Comparison of ENCODE assay signal across 19 cellular contexts in genomic region chr18:74817576-74817975, GRCh38.
DNase-seq lines count a peak whose midpoint lies in the region; ATAC-seq and TF ChIP-seq lines count a peak whose summit lies in the region.
"Had no signal": no experiment of that assay in that cellular context is flagged by ENCODE, and none has a peak within 500 bp of the region (broad histone marks: within the 10 kb centered on the region; RNA-seq: fewer than 3 reads in every experiment).

No MANE protein-coding gene starts in this region.

- no peaks in the 10 kb centered on the region for H3K27me3 Mint-ChIP-seq in activated CD4-positive, alpha-beta T cell treated with anti-CD3 and anti-CD28 coated beads for 36 hours
- H3K27me3 Mint-ChIP-seq: CD4-positive, alpha-beta T cell had no signal

- H3K4me3 ChIP-seq in AG04449 (ENCODE audit: low read depth, low read length) (no peak overlapping the region), astrocyte of the cerebellum (ENCODE audit: low read depth, low read length) (no peak overlapping the region), osteoblast (ENCODE audit: insufficient read depth, low read length) (no peak overlapping the region)
- H3K4me3 ChIP-seq: A549, GM12878 had no signal

- H3K4me2 ChIP-seq in osteoblast (ENCODE audit: insufficient read depth, low read length), result no peak overlapping the region
- H3K4me2 ChIP-seq: A549 had no signal

- H2AFZ ChIP-seq in osteoblast (ENCODE audit: low read length), result no peak overlapping the region

- ATAC-seq in activated CD4-positive, alpha-beta T cell treated with anti-CD3 and anti-CD28 coated beads for 36 hours, result no peak
- ATAC-seq: A549, GM12878 had no signal

- H3K4me1 ChIP-seq in osteoblast (ENCODE audit: insufficient read depth, low read length), result peaks cover 22% of the 10 kb centered on the region
- H3K4me1 ChIP-seq: A549 had no signal

- DNase-seq in AG04449 (ENCODE audit: low read depth, low spot score) (peak; percentile 17), GM03348 (ENCODE audit: low spot score) (peak; percentile 21), astrocyte of the cerebellum (ENCODE audit: low read depth) (peak; percentile 20), osteoblast (ENCODE audit: insufficient read length, low spot score, missing footprints) (peak; percentile 73), RPMI8226 (no peak), posterior vena cava (ENCODE audit: low spot score) (no peak), AG20443 (ENCODE audit: low spot score) (no peak)
- DNase-seq in activated CD4-positive, alpha-beta T cell treated with anti-CD3 and anti-CD28 coated beads for 36 hours, result no peak
- DNase-seq: AML-193; CD4-positive, alpha-beta T cell; DMS153; DMS79; GF-D8; H9; IMR-90 had no signal

- intact Hi-C loops in posterior vena cava (cut with DNase I), result no loop called here
- intact Hi-C loops in activated CD4-positive, alpha-beta T cell treated with anti-CD3 and anti-CD28 coated beads for 36 hours (cut with DNase I, micrococcal nuclease), result no loop called here

- no peak overlapping the region for H3K4me3 Mint-ChIP-seq in activated CD4-positive, alpha-beta T cell treated with anti-CD3 and anti-CD28 coated beads for 36 hours
- H3K4me3 Mint-ChIP-seq: CD4-positive, alpha-beta T cell; H9 had no signal

- CTCF ChIA-PET in AG04449 (lab: Yijun Ruan, JAX), result no interaction called here
- CTCF ChIA-PET in activated CD4-positive, alpha-beta T cell treated with anti-CD3 and anti-CD28 coated beads for 36 hours (lab: Charles Lee), result interaction anchor here (1.1 kb wide), 1 partner anchor 9 kb away, joined by 4 read pairs; no protein-coding TSS in a partner anchor

- peaks cover 3% of the 10 kb centered on the region for H3K9me3 Mint-ChIP-seq in activated CD4-positive, alpha-beta T cell treated with anti-CD3 and anti-CD28 coated beads for 36 hours (ENCODE audit: low read depth)

- H3K27ac ChIP-seq in osteoblast (ENCODE audit: low read depth, low read length), result peak overlapping the region; percentile 73
- H3K27ac ChIP-seq: 22Rv1, A549, C4-2B had no signal

- peaks cover 3% of the 10 kb centered on the region for H3K4me1 Mint-ChIP-seq in activated CD4-positive, alpha-beta T cell treated with anti-CD3 and anti-CD28 coated beads for 36 hours

- in situ Hi-C loops in astrocyte of the cerebellum (cut with HindIII; ENCODE audit: low sequenced_read_pairs), result no loop called here

- no peaks in the 10 kb centered on the region for H3K9me3 ChIP-seq in osteoblast (ENCODE audit: low read depth, low read length)
- H3K9me3 ChIP-seq: A549 had no signal

- TF ChIP-seq CTCF in AG04449 (IDR thresholded peaks at IDR 0.05; ENCODE audit: insufficient read depth, low read length, missing control alignments), result no peak
- TF ChIP-seq CTCF in astrocyte of the cerebellum (IDR thresholded peaks at IDR 0.05; ENCODE audit: low read depth, low read length, missing control alignments), result no peak
- TF ChIP-seq CTCF in osteoblast (IDR thresholded peaks at IDR 0.05; ENCODE audit: extremely low read depth, low read depth, low read length), result no peak

- peaks cover 19% of the 10 kb centered on the region for H3K36me3 Mint-ChIP-seq in activated CD4-positive, alpha-beta T cell treated with anti-CD3 and anti-CD28 coated beads for 36 hours (ENCODE audit: low read depth)

- POLR2A ChIA-PET in AG04449 (lab: Yijun Ruan, JAX), result no interaction called here
- POLR2A ChIA-PET in activated CD4-positive, alpha-beta T cell treated with anti-CD3 and anti-CD28 coated beads for 36 hours (lab: Charles Lee), result interaction anchor here (0.6 kb wide), 1 partner anchor 18 kb away, joined by 4 read pairs; no protein-coding TSS in a partner anchor

- H3K27me3 ChIP-seq in osteoblast (ENCODE audit: insufficient read depth, low read length), result no peaks in the 10 kb centered on the region

- no peak overlapping the region for H3K27ac Mint-ChIP-seq in activated CD4-positive, alpha-beta T cell treated with anti-CD3 and anti-CD28 coated beads for 36 hours
- H3K27ac Mint-ChIP-seq: CD4-positive, alpha-beta T cell; H9 had no signal

- H4K20me1 ChIP-seq in osteoblast (ENCODE audit: insufficient read depth, low read length), result no peaks in the 10 kb centered on the region

- H3K36me3 ChIP-seq in osteoblast (ENCODE audit: insufficient read depth, low read length), result no peaks in the 10 kb centered on the region

- H3K79me2 ChIP-seq in osteoblast (ENCODE audit: insufficient read depth, low read length), result peaks cover 3% of the 10 kb centered on the region

Comparison
In these comparisons a context has a peak if more than half of its experiments do, and no peak if none do; other contexts are left out.
1. DNase-seq: peak in AG04449 (single experiment), GM03348 (single experiment), astrocyte of the cerebellum (single experiment) and osteoblast (single experiment); none in RPMI8226 (single experiment), posterior vena cava (single experiment), AG20443 (single experiment) and activated CD4-positive, alpha-beta T cell treated with anti-CD3 and anti-CD28 coated beads for 36 hours (single experiment).